ENCODE assay signal across 18 cellular contexts in the genomic region with DNA sequence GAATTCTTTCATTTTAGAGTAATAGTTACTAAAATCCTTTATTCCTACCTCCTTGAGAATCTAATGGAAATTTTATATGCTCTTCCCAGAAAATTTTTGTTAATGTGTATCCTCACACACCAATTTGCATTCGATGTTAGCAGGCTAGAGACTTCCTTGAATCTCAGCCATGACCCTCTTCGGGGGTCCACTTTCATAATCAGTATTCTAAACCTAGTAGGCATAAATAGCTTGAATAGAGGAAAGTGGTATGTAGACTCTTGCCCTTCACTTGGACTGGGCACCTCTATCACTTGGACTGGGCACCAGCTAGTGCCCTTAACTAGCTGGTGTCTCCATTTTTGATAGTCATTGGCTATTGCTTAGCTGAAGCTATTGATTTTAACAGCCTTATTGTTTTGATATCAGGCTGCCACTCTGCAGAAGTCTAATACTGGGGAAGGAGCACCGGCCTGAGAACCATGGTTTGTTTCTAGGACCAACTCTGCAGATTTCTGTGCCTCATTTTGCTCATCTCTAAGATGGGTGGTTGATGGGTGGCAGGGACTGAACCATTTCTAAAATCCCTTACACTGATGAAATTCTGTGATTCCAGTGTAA. TPM values are rescaled to one million over a fixed set of nuclear protein-coding genes. Genes with fewer than 3 reads are reported as not detected.
DNase-seq lines count a peak whose midpoint lies in the region; ATAC-seq and TF ChIP-seq lines count a peak whose summit lies in the region.
"Had no signal": no experiment of that assay in that cellular context is flagged by ENCODE, and none has a peak within 500 bp of the region (broad histone marks: within the 10 kb centered on the region; RNA-seq: fewer than 3 reads in every experiment).

No MANE protein-coding gene starts in this region.

- no peak overlapping the region for H3K23ac ChIP-seq in mesenchymal stem cell (ENCODE audit: low read length in 2 of 2)

- POLR2A ChIA-PET in activated naive CD8-positive, alpha-beta T cell treated with anti-CD3 and anti-CD28 coated beads, Interleukin-2, amount 10 ng/mL, durations not matched to agents 7 days and 5 days (lab: Charles Lee), result interaction anchor here (1.1 kb wide), 1 partner anchor 11 kb away, joined by 3 read pairs; no protein-coding TSS in a partner anchor

- H2BK5ac ChIP-seq in mesenchymal stem cell (ENCODE audit: low read depth, low read length, poor library complexity, severe bottlenecking), result no peak overlapping the region

- H3K4me1 Mint-ChIP-seq in activated T-cell treated with anti-CD3 and anti-CD28 coated beads, Interleukin-2, amount 50 U/mL, for 4 hours (ENCODE audit: low read depth), result peaks cover 46% of the 10 kb centered on the region
- H3K4me1 Mint-ChIP-seq in activated naive CD8-positive, alpha-beta T cell treated with anti-CD3 and anti-CD28 coated beads, Interleukin-2, amount 10 ng/mL, durations not matched to agents 7 days and 5 days, result peaks cover 64% of the 10 kb centered on the region
- peaks cover 40 to 72% of the 10 kb centered on the region in 2 donors for H3K4me1 Mint-ChIP-seq in stimulated activated naive B cell treated with anti-CD40 and anti-IgM and Interleukin-4, amounts not matched to agents 10 μg/mL and 1 μg/mL and 100 μg/mL, for 72 hours

- WGBS in heart left ventricle, 4 donors, result 91 to 97% (median 95%) methylated on average over 3 of the region's 3 CpGs
- 100% methylated on average over 2 of the region's 3 CpGs for WGBS in mesenchymal stem cell

- H3K27ac Mint-ChIP-seq in activated naive CD8-positive, alpha-beta T cell treated with anti-CD3 and anti-CD28 coated beads, Interleukin-2, amount 10 ng/mL, durations not matched to agents 7 days and 5 days, result peak overlapping the region; percentile 97
- H3K27ac Mint-ChIP-seq in stimulated activated naive B cell treated with anti-CD40 and anti-IgM and Interleukin-4, amounts not matched to agents 10 μg/mL and 1 μg/mL and 100 μg/mL, for 72 hours, result peak overlapping the region; percentile 98
- H3K27ac Mint-ChIP-seq: endodermal cell, WTC11 had no signal

- intact Hi-C loops in heart left ventricle (cut with DNase I), result loop anchor here in 4 of 10 donors (5.0 to 10.0 kb wide), 2 partner anchors 140 to 142 kb away; no protein-coding TSS in a partner anchor

- H3K9ac ChIP-seq in mesenchymal stem cell (ENCODE audit: low read length), result no peak overlapping the region
- H3K9ac ChIP-seq: SK-N-SH had no signal

- H3K79me1 ChIP-seq in mesenchymal stem cell (replicated peaks; ENCODE audit: low read length, poor library complexity, severe bottlenecking), result peaks cover 5% of the 10 kb centered on the region

- H3K14ac ChIP-seq in mesenchymal stem cell (ENCODE audit: low read length in 2 of 2), result no peak overlapping the region

- ATAC-seq in activated T-cell treated with anti-CD3 and anti-CD28 coated beads, Interleukin-2, amount 50 U/mL, for 4 hours, result no peak
- ATAC-seq in activated naive CD8-positive, alpha-beta T cell treated with anti-CD3 and anti-CD28 coated beads, Interleukin-2, amount 10 ng/mL, durations not matched to agents 7 days and 5 days (ENCODE audit: low read depth), result no peak
- no peak for ATAC-seq in stimulated activated naive B cell treated with anti-CD40 and anti-IgM and Interleukin-4, amounts not matched to agents 10 μg/mL and 1 μg/mL and 100 μg/mL, for 72 hours (replicated peaks)
- no peak for ATAC-seq in GM21423 (IDR thresholded peaks at IDR 0.05; ENCODE audit: unreplicated experiment)
- ATAC-seq in heart left ventricle, result no peak
- ATAC-seq: HCT116, K562, right lobe of liver, WTC11 had no signal

- peaks cover 0 to 81% (median 7%) of the 10 kb centered on the region in 12 donors for H3K4me1 ChIP-seq in heart left ventricle
- H3K4me1 ChIP-seq in mesenchymal stem cell (ENCODE audit: control insufficient read depth, insufficient read depth, low read depth, low read length), result peaks cover 2% of the 10 kb centered on the region
- H3K4me1 ChIP-seq: breast epithelium had no signal

- H4K8ac ChIP-seq in mesenchymal stem cell (ENCODE audit: low read length), result no peak overlapping the region

- H3K9me3 ChIP-seq in MG63, result no peaks in the 10 kb centered on the region
- no peaks in the 10 kb centered on the region for H3K9me3 ChIP-seq in heart left ventricle
- H3K9me3 ChIP-seq in mesenchymal stem cell (ENCODE audit: control insufficient read depth, low read length), result no peaks in the 10 kb centered on the region
- H3K9me3 ChIP-seq: breast epithelium, right lobe of liver, SK-N-SH had no signal

- no peak overlapping the region for H2AK5ac ChIP-seq in mesenchymal stem cell (ENCODE audit: low read length, severe bottlenecking)

- no peak overlapping the region for H3K4me2 ChIP-seq in mesenchymal stem cell (ENCODE audit: low read length, poor library complexity, severe bottlenecking)
- H3K4me2 ChIP-seq: SK-N-SH had no signal

- H2BK15ac ChIP-seq in mesenchymal stem cell (ENCODE audit: low read depth, poor library complexity, severe bottlenecking), result no peak overlapping the region

- H2BK120ac ChIP-seq in mesenchymal stem cell (ENCODE audit: low read depth, low read length), result no peak overlapping the region

- H3K36me3 ChIP-seq in MG63, result peaks cover 64% of the 10 kb centered on the region
- H3K36me3 ChIP-seq in heart left ventricle, result peaks cover 0 to 24% (median 13%) of the 10 kb centered on the region in 9 donors
- peaks cover 0 to 25% of the 10 kb centered on the region in 2 experiments for H3K36me3 ChIP-seq in mesenchymal stem cell (ENCODE audit: control insufficient read depth in 1 of 2, insufficient read depth in 2 of 2, low read depth in 1 of 2, low read length in 2 of 2)
- H3K36me3 ChIP-seq: right lobe of liver had no signal

- no peak overlapping the region for H4K91ac ChIP-seq in mesenchymal stem cell (ENCODE audit: low read length)

- H3K27me3 Mint-ChIP-seq in activated T-cell treated with anti-CD3 and anti-CD28 coated beads, Interleukin-2, amount 50 U/mL, for 4 hours (ENCODE audit: low read depth), result no peaks in the 10 kb centered on the region
- no peaks in the 10 kb centered on the region for H3K27me3 Mint-ChIP-seq in activated naive CD8-positive, alpha-beta T cell treated with anti-CD3 and anti-CD28 coated beads, Interleukin-2, amount 10 ng/mL, durations not matched to agents 7 days and 5 days
- peaks cover 0 to 5% of the 10 kb centered on the region in 2 donors for H3K27me3 Mint-ChIP-seq in stimulated activated naive B cell treated with anti-CD40 and anti-IgM and Interleukin-4, amounts not matched to agents 10 μg/mL and 1 μg/mL and 100 μg/mL, for 72 hours

- no peak overlapping the region for H3K27ac ChIP-seq in heart left ventricle
- no peak overlapping the region for H3K27ac ChIP-seq in mesenchymal stem cell (ENCODE audit: low read length, poor library complexity, severe bottlenecking)
- H3K27ac ChIP-seq: breast epithelium, right lobe of liver had no signal

- H2AFZ ChIP-seq in mesenchymal stem cell (ENCODE audit: low read depth, low read length), result no peak overlapping the region

- H3K4ac ChIP-seq in mesenchymal stem cell (ENCODE audit: low read depth in 1 of 2, low read length in 2 of 2), result no peak overlapping the region

- no peak overlapping the region for H3K18ac ChIP-seq in mesenchymal stem cell (ENCODE audit: low read depth in 1 of 2, low read length in 2 of 2)

- TF ChIP-seq POLR2A in heart left ventricle (IDR thresholded peaks at IDR 0.05), result no peak

- peaks cover 69% of the 10 kb centered on the region for H3K36me3 Mint-ChIP-seq in activated T-cell treated with anti-CD3 and anti-CD28 coated beads, Interleukin-2, amount 50 U/mL, for 4 hours (ENCODE audit: insufficient read depth)
- H3K36me3 Mint-ChIP-seq in activated naive CD8-positive, alpha-beta T cell treated with anti-CD3 and anti-CD28 coated beads, Interleukin-2, amount 10 ng/mL, durations not matched to agents 7 days and 5 days, result peaks cover 25% of the 10 kb centered on the region
- H3K36me3 Mint-ChIP-seq in stimulated activated naive B cell treated with anti-CD40 and anti-IgM and Interleukin-4, amounts not matched to agents 10 μg/mL and 1 μg/mL and 100 μg/mL, for 72 hours, result peaks cover 64 to 80% of the 10 kb centered on the region in 2 donors
- H3K36me3 Mint-ChIP-seq: WTC11 had no signal

- DNase-seq in activated T-cell treated with anti-CD3 and anti-CD28 coated beads, Interleukin-2, amount 50 U/mL, for 4 hours, result no peak
- DNase-seq in activated T-cell treated with anti-CD3 and anti-CD28 coated beads for 4 hours (no peak), MG63 (no peak), heart left ventricle (no peak), mesenchymal stem cell (no peak)
- DNase-seq in activated naive CD8-positive, alpha-beta T cell treated with anti-CD3 and anti-CD28 coated beads, Interleukin-2, amount 10 ng/mL, durations not matched to agents 7 days and 5 days, result no peak
- no peak for DNase-seq in stimulated activated naive B cell treated with anti-CD40 and anti-IgM and Interleukin-4, amounts not matched to agents 10 μg/mL and 1 μg/mL and 100 μg/mL, for 72 hours
- DNase-seq: endodermal cell; NCI-H226; right lobe of liver; SK-N-SH; stimulated activated CD4-positive, alpha-beta T cell treated with anti-CD3 and anti-CD28 coated beads, Interleukin-4, amount 100 ng/mL, for 24 hours had no signal

- no peaks in the 10 kb centered on the region for H3K9me3 Mint-ChIP-seq in activated T-cell treated with anti-CD3 and anti-CD28 coated beads, Interleukin-2, amount 50 U/mL, for 4 hours
- no peaks in the 10 kb centered on the region for H3K9me3 Mint-ChIP-seq in activated naive CD8-positive, alpha-beta T cell treated with anti-CD3 and anti-CD28 coated beads, Interleukin-2, amount 10 ng/mL, durations not matched to agents 7 days and 5 days
- H3K9me3 Mint-ChIP-seq in stimulated activated naive B cell treated with anti-CD40 and anti-IgM and Interleukin-4, amounts not matched to agents 10 μg/mL and 1 μg/mL and 100 μg/mL, for 72 hours, result no peaks in the 10 kb centered on the region
- H3K9me3 Mint-ChIP-seq: endodermal cell, neural crest cell, WTC11 had no signal

- peak overlapping the region; percentile 99 for H3K4me3 Mint-ChIP-seq in activated T-cell treated with anti-CD3 and anti-CD28 coated beads, Interleukin-2, amount 50 U/mL, for 4 hours
- H3K4me3 Mint-ChIP-seq in activated naive CD8-positive, alpha-beta T cell treated with anti-CD3 and anti-CD28 coated beads, Interleukin-2, amount 10 ng/mL, durations not matched to agents 7 days and 5 days, result peak overlapping the region; percentile 95
- H3K4me3 Mint-ChIP-seq in stimulated activated naive B cell treated with anti-CD40 and anti-IgM and Interleukin-4, amounts not matched to agents 10 μg/mL and 1 μg/mL and 100 μg/mL, for 72 hours, result peak overlapping the region; percentile 90 to 94
- H3K4me3 Mint-ChIP-seq: endodermal cell, neural crest cell, WTC11 had no signal

- H3K27me3 ChIP-seq in MG63 (no peaks in the 10 kb centered on the region), heart left ventricle (no peaks in the 10 kb centered on the region), mesenchymal stem cell (ENCODE audit: control insufficient read depth in 1 of 2, insufficient read depth in 1 of 2, low read length in 2 of 2) (no peaks in the 10 kb centered on the region)
- H3K27me3 ChIP-seq: breast epithelium, right lobe of liver had no signal

- no peak for TF ChIP-seq CTCF in heart left ventricle (IDR thresholded peaks at IDR 0.05)

- H2BK12ac ChIP-seq in mesenchymal stem cell (ENCODE audit: low read length in 2 of 2), result no peak overlapping the region

- peak overlapping the region; percentile 86 for H3K4me3 ChIP-seq in MG63
- no peak overlapping the region for H3K4me3 ChIP-seq in heart left ventricle
- H3K4me3 ChIP-seq in mesenchymal stem cell (ENCODE audit: insufficient read depth in 1 of 2, low read depth in 1 of 2, low read length in 2 of 2), result no peak overlapping the region
- H3K4me3 ChIP-seq: breast epithelium, K562, right lobe of liver had no signal

RNA-seq across cellular contexts. Expression of a gene that starts 42.8 kb away (rescaled TPM):
- total RNA-seq in activated T-cell treated with anti-CD3 and anti-CD28 coated beads, Interleukin-2, amount 50 U/mL, for 4 hours, result 10 to 100 TPM; 75.2 to 80.0 (median 75.6) TPM
- 43.0 and 49.9 TPM in 2 replicates for total RNA-seq in MG63 (2014; rRNA removed; shearing (Covaris generic); ENCODE audit: low replicate concordance)
- 10 to 100 TPM; 34.1 to 34.2 TPM for total RNA-seq in activated naive CD8-positive, alpha-beta T cell treated with anti-CD3 and anti-CD28 coated beads, Interleukin-2, amount 10 ng/mL, durations not matched to agents 7 days and 5 days
- total RNA-seq in heart left ventricle, result 10 to 100 TPM; 37.6 to 54.5 (median 47.0) TPM
- 10 to 100 TPM; 69.3 to 93.6 TPM for polyA plus RNA-seq in heart left ventricle
- polyA plus RNA-seq in mesenchymal stem cell (2013, experiment 1 of 2), result 25.8 TPM
- polyA plus RNA-seq in mesenchymal stem cell (2013, experiment 2 of 2), result 27.0 TPM
